8 cellular contexts compared by ENCODE assay signal in the genomic region with DNA sequence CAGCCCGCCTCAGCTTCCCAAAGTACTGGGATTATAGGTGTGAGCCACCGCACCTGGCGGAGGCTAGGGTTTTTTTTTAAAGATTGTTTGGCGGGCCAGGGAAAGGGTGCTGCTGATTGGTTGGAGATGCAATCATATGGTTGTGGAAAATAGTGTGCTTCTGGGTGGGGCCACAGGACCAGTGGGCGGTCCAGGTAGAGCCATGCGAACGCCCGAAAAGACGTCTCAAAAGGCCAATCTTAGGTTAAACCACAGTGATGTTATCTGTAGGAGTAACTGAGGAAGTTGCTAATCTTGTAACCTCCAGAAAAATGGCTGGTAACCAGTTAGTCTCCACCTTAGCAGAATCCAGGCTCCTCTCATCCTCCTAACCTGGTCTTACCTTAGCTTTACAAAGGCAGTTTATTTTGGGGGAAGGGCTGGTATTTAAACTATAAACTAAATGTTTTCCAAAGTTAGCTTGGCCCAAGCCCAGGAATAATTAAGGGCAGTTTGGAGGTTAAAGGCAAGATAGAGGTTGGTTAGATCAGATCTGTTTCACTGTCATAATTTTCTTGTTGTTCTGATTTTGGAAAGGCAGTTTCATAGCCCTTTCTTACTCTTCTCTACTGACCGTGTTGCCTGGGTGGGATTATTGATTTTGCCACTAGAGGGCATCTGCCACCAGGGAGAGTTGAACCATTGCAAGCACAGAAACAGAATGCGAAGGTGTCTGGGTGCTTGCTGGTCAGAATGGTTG.
DNase-seq lines count a peak whose midpoint lies in the region; ATAC-seq, FAIRE-seq and TF ChIP-seq lines count a peak whose summit lies in the region.

No MANE protein-coding gene starts in this region.

- CTCF ChIA-PET in GM12878 (lab: Yijun Ruan, JAX): interaction anchor here (0.8 to 3.4 kb wide), 14 partner anchors 9 to 340 kb away, joined by 3 to 18 read pairs (median 4); no protein-coding TSS in a partner anchor

- 86% methylated on average over 11 of the region's 11 CpGs for WGBS in GM12878 (ENCODE audit: insufficient coverage, insufficient replicate concordance, low lambda C conversion rate, missing lambda C conversion rate)

- H2AFZ ChIP-seq in MM.1S (ENCODE audit: low read length) (no peak overlapping the region), GM12878 (ENCODE audit: control insufficient read depth, low read depth, low read length) (no peak overlapping the region)

- RAD21 ChIA-PET in GM12878 (lab: Charles Lee; ENCODE audit: unreplicated experiment): interaction anchor here (1.0 kb wide), 1 partner anchor 149 kb away, joined by 3 read pairs; no protein-coding TSS in a partner anchor

- H3K4me1 ChIP-seq in MM.1S (ENCODE audit: low read length) (no peaks in the 10 kb centered on the region), GM12878 (ENCODE audit: control insufficient read depth, insufficient read depth, low read length) (no peaks in the 10 kb centered on the region)

- no peaks in the 10 kb centered on the region for H3K36me3 ChIP-seq in MM.1S (replicated peaks; ENCODE audit: insufficient read depth, low read length)
- peaks cover 27 to 71% of the 10 kb centered on the region in 2 experiments for H3K36me3 ChIP-seq in GM12878 (ENCODE audit: control insufficient read depth in 2 of 2, insufficient read depth in 2 of 2, low read length in 1 of 2)

- no peaks in the 10 kb centered on the region for H3K9me2 ChIP-seq in MM.1S (replicated peaks; ENCODE audit: insufficient read depth, low read length)

- no peak for TF ChIP-seq POLR2A in GM12878 (IDR thresholded peaks at IDR 0.05; ENCODE audit: low read depth, low read length)

- H3K79me2 ChIP-seq in MM.1S (ENCODE audit: low read length) (no peaks in the 10 kb centered on the region), GM12878 (ENCODE audit: control insufficient read depth, insufficient read depth, low read length) (no peaks in the 10 kb centered on the region)

- no peak for TF ChIP-seq EP300 in GM12878 (IDR thresholded peaks at IDR 0.05; ENCODE audit: borderline replicate concordance in 1 of 2, control insufficient read depth in 1 of 2, low read depth in 2 of 2, low read length in 2 of 2)

- no peak overlapping the region for H3K27ac Mint-ChIP-seq in T-helper 2 cell treated with Interferon-gamma antibody and Interleukin-4, amounts not matched to agents 5 μg/mL and 100 μg/mL, for 36 hours

- H3K9me3 ChIP-seq in MM.1S (replicated peaks; ENCODE audit: insufficient read depth, low read length): no peaks in the 10 kb centered on the region
- no peaks in the 10 kb centered on the region for H3K9me3 ChIP-seq in GM12878 (replicated peaks; ENCODE audit: control insufficient read depth, insufficient read depth, low read length)

- in situ Hi-C loops in GM12878 (cut with MboI): no loop called here

- ATAC-seq in GM12878 (peak; percentile 90), GM18873 (IDR thresholded peaks at IDR 0.05; ENCODE audit: low FRiP score, unreplicated experiment) (no peak)

- no peaks in the 10 kb centered on the region for H3K36me3 Mint-ChIP-seq in T-helper 2 cell treated with Interferon-gamma antibody and Interleukin-4, amounts not matched to agents 5 μg/mL and 100 μg/mL, for 36 hours (ENCODE audit: low read depth)

- SMC1A ChIA-PET in GM12878 (lab: Charles Lee; ENCODE audit: uncharacterized antibody, unreplicated experiment): no interaction called here

- H3K27me3 Mint-ChIP-seq in T-helper 2 cell treated with Interferon-gamma antibody and Interleukin-4, amounts not matched to agents 5 μg/mL and 100 μg/mL, for 36 hours (ENCODE audit: low read depth): no peaks in the 10 kb centered on the region

- H3K4me1 Mint-ChIP-seq in T-helper 2 cell treated with Interferon-gamma antibody and Interleukin-4, amounts not matched to agents 5 μg/mL and 100 μg/mL, for 36 hours (ENCODE audit: low read depth): peaks cover 5% of the 10 kb centered on the region

- BruUV-seq in GM12878 (replicated peaks; lab: Mats Ljungman, UMichigan): no TSS peak

- TF ChIP-seq CTCF in GM12874 (IDR thresholded peaks at IDR 0.05; ENCODE audit: insufficient read depth, low read depth, low read length): peak; percentile 77
- peak; percentile 60 for TF ChIP-seq CTCF in MM.1S (IDR thresholded peaks at IDR 0.05; ENCODE audit: low read length)
- peak; percentile 81 to 87 (median 85) for TF ChIP-seq CTCF in GM12878 (IDR thresholded peaks at IDR 0.05 in 2 of 3, conservative IDR thresholded peaks at IDR 0.05 in 1 of 3; ENCODE audit: control insufficient read depth in 2 of 3, extremely low read depth in 1 of 3, insufficient read depth in 1 of 3, low read depth in 3 of 3, low read length in 3 of 3)

- H3K27me3 ChIP-seq in MM.1S (replicated peaks; ENCODE audit: insufficient read depth, low read length) (no peaks in the 10 kb centered on the region), GM12878 (replicated peaks in 1 of 2; ENCODE audit: control insufficient read depth in 2 of 2, insufficient read depth in 2 of 2, low read length in 1 of 2) (no peaks in the 10 kb centered on the region)

- H4K20me1 ChIP-seq in MM.1S (ENCODE audit: insufficient read depth, low read length) (no peaks in the 10 kb centered on the region), GM12878 (ENCODE audit: control insufficient read depth, insufficient read depth) (no peaks in the 10 kb centered on the region)

- H3K4me2 ChIP-seq in MM.1S (ENCODE audit: low read depth, low read length) (no peak overlapping the region), GM12878 (ENCODE audit: control insufficient read depth, insufficient read depth) (no peak overlapping the region)

- intact Hi-C loops in GM12878 (cut with micrococcal nuclease; ENCODE audit: unreplicated experiment): loop anchor here (1.0 kb wide), 2 partner anchors 172 to 340 kb away; no protein-coding TSS in a partner anchor

- no peak overlapping the region for H3K27ac ChIP-seq in MM.1S (ENCODE audit: low read length)
- H3K27ac ChIP-seq in GM12878 (ENCODE audit: control insufficient read depth, insufficient read depth): no peak overlapping the region

- H3K9ac ChIP-seq in MM.1S (ENCODE audit: low read length): no peak overlapping the region
- H3K9ac ChIP-seq in GM12878 (ENCODE audit: control insufficient read depth, insufficient read depth, low read length): no peak overlapping the region

- no peaks in the 10 kb centered on the region for H3K9me3 Mint-ChIP-seq in T-helper 2 cell treated with Interferon-gamma antibody and Interleukin-4, amounts not matched to agents 5 μg/mL and 100 μg/mL, for 36 hours

- no peak overlapping the region for H3K4me3 Mint-ChIP-seq in T-helper 2 cell treated with Interferon-gamma antibody and Interleukin-4, amounts not matched to agents 5 μg/mL and 100 μg/mL, for 36 hours

- peak; percentile 67 for TF ChIP-seq RAD21 in GM12878 (IDR thresholded peaks at IDR 0.05; ENCODE audit: insufficient read depth, low read depth, low read length)

- H3K4me3 ChIP-seq in MM.1S (ENCODE audit: low read length) (no peak overlapping the region), GM12878 (no peak overlapping the region)

- H3F3A ChIP-seq in MM.1S (ENCODE audit: insufficient read depth, low read length): no peaks in the 10 kb centered on the region

- FAIRE-seq in GM12878 (lab: Jason Lieb, UNC): no peak

- DNase-seq in A172 (ENCODE audit: low spot score) (peak; percentile 62), MM.1S (peak; percentile 31), GM12878 (ENCODE audit: low read depth, low spot score) (no peak), iPS-NIHi11 (ENCODE audit: low spot score) (peak; percentile 74)
- peak; percentile 40 for DNase-seq in T-helper 2 cell treated with Interferon-gamma antibody and Interleukin-4, amounts not matched to agents 5 μg/mL and 100 μg/mL, for 36 hours (ENCODE audit: low spot score)
- peak; percentile 12 for DNase-seq in stimulated activated CD4-positive, alpha-beta T cell treated with anti-CD3 and anti-CD28 coated beads, Interleukin-12 subunit alpha, Interleukin-12 subunit beta, amount 100 ng/mL, for 4 hours

- POLR2A ChIA-PET in GM12878 (lab: Charles Lee): no interaction called here

TF ChIP-seq in GM12878, 131 proteins besides CTCF, POLR2A, EP300 and RAD21:
- no peak for TF ChIP-seq EZH2 (IDR thresholded peaks at IDR 0.05; ENCODE audit: borderline replicate concordance, control insufficient read depth, low read depth, low read length)
- peak; percentile 36 for TF ChIP-seq SMC3 (IDR thresholded peaks at IDR 0.05; ENCODE audit: borderline replicate concordance, low read length)
TF ChIP-seq in GM12878: peak in this region for 1.
